In the genomic region with DNA sequence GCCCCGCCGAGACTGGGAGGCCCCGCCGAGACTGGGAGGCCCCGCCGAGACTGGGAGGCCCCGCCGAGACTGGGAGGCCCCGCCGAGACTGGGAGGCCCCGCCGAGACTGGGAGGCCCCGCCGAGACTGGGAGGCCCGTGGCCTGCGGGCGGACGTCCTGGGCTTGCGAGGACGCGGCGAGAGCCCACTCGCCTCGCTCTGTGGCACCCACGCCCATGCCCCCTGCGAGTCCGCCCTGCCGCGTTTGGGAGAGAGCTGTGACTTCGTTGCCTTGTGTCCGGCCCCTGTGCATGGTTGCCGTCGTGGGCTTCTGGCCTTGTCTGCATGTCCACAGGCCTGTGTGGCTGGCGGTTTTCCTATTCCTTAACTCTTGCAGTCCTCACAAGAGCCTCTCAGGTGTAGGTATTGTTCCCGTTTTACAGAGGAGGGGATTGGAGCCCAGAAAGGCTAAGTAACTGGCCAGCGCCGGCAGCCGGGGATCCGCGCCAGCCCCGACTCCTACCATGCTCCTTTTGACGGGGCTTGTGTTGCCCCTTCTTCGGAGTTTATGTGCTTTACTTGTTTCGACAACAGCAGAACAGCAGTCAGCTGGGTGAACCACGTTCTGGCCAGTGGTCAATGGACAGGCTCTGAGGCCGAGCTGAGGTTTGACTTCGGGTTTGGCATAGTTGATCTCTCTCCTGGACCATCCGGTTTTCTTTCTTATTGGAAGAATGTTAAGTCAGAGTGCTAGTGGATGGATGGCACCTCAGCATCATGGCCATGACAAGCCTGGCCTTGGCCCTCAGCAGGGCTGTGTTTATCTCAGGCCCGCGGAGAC, we compare ENCODE assay signal across 8 cellular contexts. TPM values are rescaled to one million over a fixed set of nuclear protein-coding genes. Genes with fewer than 3 reads are reported as not detected.
DNase-seq lines count a peak whose midpoint lies in the region; ATAC-seq and TF ChIP-seq lines count a peak whose summit lies in the region.

No MANE protein-coding gene starts in this region.

- no peaks in the 10 kb centered on the region for H3F3A ChIP-seq in Loucy (ENCODE audit: low read depth)

- H3K27ac Mint-ChIP-seq in effector memory CD8-positive, alpha-beta T cell: peak overlapping the region in 1 of 2 donors; percentile 86
- peak overlapping the region; percentile 74 to 84 for H3K27ac Mint-ChIP-seq in natural killer cell treated with Interleukin-12 subunit alpha and Interleukin-12 subunit beta and Interleukin-15 and Interleukin-18, amount 100 ng/mL, for 72 hours

- H3K27me3 Mint-ChIP-seq in effector memory CD8-positive, alpha-beta T cell: peaks cover 0 to 16% of the 10 kb centered on the region in 2 donors
- H3K27me3 Mint-ChIP-seq in natural killer cell treated with Interleukin-12 subunit alpha and Interleukin-12 subunit beta and Interleukin-15 and Interleukin-18, amount 100 ng/mL, for 72 hours: peaks cover 11% of the 10 kb centered on the region in 2 donors

- peaks cover 35% of the 10 kb centered on the region for H3K4me1 ChIP-seq in Loucy (ENCODE audit: insufficient read depth, low read length, poor library complexity, severe bottlenecking)

- H3K4me2 ChIP-seq in Loucy (ENCODE audit: low read depth, low read length, poor library complexity, severe bottlenecking): peak overlapping the region; percentile 100

- TF ChIP-seq CTCF in C4-2B (conservative IDR thresholded peaks at IDR 0.05) (no peak), Loucy (conservative IDR thresholded peaks at IDR 0.05; ENCODE audit: low read length) (no peak)

- peaks cover 7% of the 10 kb centered on the region; the same call in 1 of the 2 replicates for H3K36me3 ChIP-seq in Loucy (ENCODE audit: insufficient read depth, low read length)

- peak overlapping the region; percentile 97 for H3K27ac ChIP-seq in C4-2B

- peaks cover 55% of the 10 kb centered on the region for H3K79me2 ChIP-seq in Loucy (ENCODE audit: insufficient read depth, low read length)

- H3K9me3 ChIP-seq in Loucy (ENCODE audit: insufficient read depth, low read depth, low read length): no peaks in the 10 kb centered on the region

- H3K4me1 Mint-ChIP-seq in effector memory CD8-positive, alpha-beta T cell (ENCODE audit: low read depth in 2 of 2): peaks cover 33 to 50% of the 10 kb centered on the region in 2 donors
- H3K4me1 Mint-ChIP-seq in natural killer cell treated with Interleukin-12 subunit alpha and Interleukin-12 subunit beta and Interleukin-15 and Interleukin-18, amount 100 ng/mL, for 72 hours (ENCODE audit: low read depth in 2 of 2): peaks cover 33 to 44% of the 10 kb centered on the region in 2 donors

- H2AFZ ChIP-seq in Loucy (ENCODE audit: low read length): no peak overlapping the region

- H3K4me3 ChIP-seq in Loucy (ENCODE audit: low read length, poor library complexity, severe bottlenecking): peak overlapping the region; percentile 93

- no peaks in the 10 kb centered on the region for H3K27me3 ChIP-seq in Loucy (ENCODE audit: insufficient read depth, low read length, poor library complexity, severe bottlenecking)

- DNase-seq in effector memory CD8-positive, alpha-beta T cell: no peak
- no peak for DNase-seq in natural killer cell treated with Interleukin-12 subunit alpha and Interleukin-12 subunit beta and Interleukin-15 and Interleukin-18, amount 100 ng/mL, for 72 hours (ENCODE audit: low spot score)
- DNase-seq in D341Med (ENCODE audit: low spot score) (no peak), DMS79 (lab: John Stamatoyannopoulos, UW) (no peak)

- peak overlapping the region; percentile 80 to 82 for H3K4me3 Mint-ChIP-seq in effector memory CD8-positive, alpha-beta T cell
- peak overlapping the region; percentile 88 for H3K4me3 Mint-ChIP-seq in natural killer cell treated with Interleukin-12 subunit alpha and Interleukin-12 subunit beta and Interleukin-15 and Interleukin-18, amount 100 ng/mL, for 72 hours

- peaks cover 52% of the 10 kb centered on the region for H4K20me1 ChIP-seq in Loucy (ENCODE audit: insufficient read depth, low read length, poor library complexity, severe bottlenecking)

- H3K9ac ChIP-seq in Loucy (ENCODE audit: low read depth, low read length, poor library complexity, severe bottlenecking): peak overlapping the region; percentile 97

- no peaks in the 10 kb centered on the region for H3K9me3 Mint-ChIP-seq in effector memory CD8-positive, alpha-beta T cell
- no peaks in the 10 kb centered on the region for H3K9me3 Mint-ChIP-seq in natural killer cell treated with Interleukin-12 subunit alpha and Interleukin-12 subunit beta and Interleukin-15 and Interleukin-18, amount 100 ng/mL, for 72 hours

- H3K36me3 Mint-ChIP-seq in effector memory CD8-positive, alpha-beta T cell (ENCODE audit: insufficient read depth): peaks cover 27% of the 10 kb centered on the region
- H3K36me3 Mint-ChIP-seq in natural killer cell treated with Interleukin-12 subunit alpha and Interleukin-12 subunit beta and Interleukin-15 and Interleukin-18, amount 100 ng/mL, for 72 hours: no peaks in the 10 kb centered on the region

- H3K9me2 ChIP-seq in Loucy (replicated peaks; ENCODE audit: low read depth, low read length): no peaks in the 10 kb centered on the region

- no peak for ATAC-seq in effector memory CD8-positive, alpha-beta T cell (replicated peaks)
- no peak for ATAC-seq in natural killer cell treated with Interleukin-12 subunit alpha and Interleukin-12 subunit beta and Interleukin-15 and Interleukin-18, amount 100 ng/mL, for 72 hours
- ATAC-seq in HG03565 (IDR thresholded peaks at IDR 0.05; ENCODE audit: unreplicated experiment) (no peak), GM21825 (IDR thresholded peaks at IDR 0.05; ENCODE audit: unreplicated experiment) (no peak)

RNA-seq across cellular contexts. Expression of gene PHRF1, which starts 0.7 kb away (rescaled TPM):
- total RNA-seq in natural killer cell treated with Interleukin-12 subunit alpha and Interleukin-12 subunit beta and Interleukin-15 and Interleukin-18, amount 100 ng/mL, for 72 hours: 10 to 100 TPM; 49.2 to 85.7 TPM

RNA-seq across cellular contexts. Expression of gene RASSF7, which starts 16.2 kb away (rescaled TPM):
- 10 to 100 TPM; 13.3 to 22.9 TPM for total RNA-seq in natural killer cell treated with Interleukin-12 subunit alpha and Interleukin-12 subunit beta and Interleukin-15 and Interleukin-18, amount 100 ng/mL, for 72 hours

RNA-seq across cellular contexts. Expression of gene LMNTD2, which starts 16.5 kb away (rescaled TPM):
- total RNA-seq in natural killer cell treated with Interleukin-12 subunit alpha and Interleukin-12 subunit beta and Interleukin-15 and Interleukin-18, amount 100 ng/mL, for 72 hours: 1 to 10 TPM; 1.1 to 2.1 TPM

RNA-seq across cellular contexts. Expression of gene IRF7, which starts 38.7 kb away (rescaled TPM):
- 10 to 100 TPM; 33.7 to 34.9 TPM for total RNA-seq in natural killer cell treated with Interleukin-12 subunit alpha and Interleukin-12 subunit beta and Interleukin-15 and Interleukin-18, amount 100 ng/mL, for 72 hours

RNA-seq across cellular contexts. Expression of gene LRRC56, which starts 39.7 kb away (rescaled TPM):
- 1 to 10 TPM in 1 of 2 donors, under 1 TPM in 1; 0.98 to 1.8 TPM for total RNA-seq in natural killer cell treated with Interleukin-12 subunit alpha and Interleukin-12 subunit beta and Interleukin-15 and Interleukin-18, amount 100 ng/mL, for 72 hours
